In the genomic region with DNA sequence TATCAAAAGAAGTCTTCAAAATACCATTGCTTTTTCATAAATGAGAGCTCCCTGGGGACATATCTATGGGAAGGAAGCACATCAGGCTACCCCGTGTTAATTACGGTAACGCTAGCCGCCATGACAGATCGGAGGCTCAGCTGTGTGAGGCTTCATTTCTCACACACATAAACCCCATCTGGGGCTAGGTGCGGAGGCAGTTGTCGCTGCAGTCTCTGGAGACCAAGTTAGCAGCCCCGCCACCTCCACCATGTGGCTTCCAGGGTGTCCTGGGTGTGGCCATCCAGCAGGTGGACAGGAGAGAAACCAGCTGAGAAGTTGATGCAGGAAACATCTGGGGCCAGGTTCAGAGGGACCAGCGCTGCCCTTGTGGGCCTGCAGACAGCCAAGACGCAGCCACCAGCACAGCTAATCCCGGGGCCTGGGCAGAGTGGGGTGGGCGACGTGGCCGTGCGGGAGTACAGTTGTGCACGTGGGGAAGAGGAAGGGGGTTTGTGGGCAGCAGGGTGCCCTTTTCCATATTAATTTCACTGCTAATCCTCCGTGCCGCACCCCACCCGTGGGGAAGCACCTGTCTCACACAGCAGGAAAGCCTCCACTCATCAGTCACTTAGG, we compare ENCODE assay signal across 18 cellular contexts.
"Had no signal": no experiment of that assay in that cellular context is flagged by ENCODE, and none has a peak within 500 bp of the region (broad histone marks: within the 10 kb centered on the region; RNA-seq: fewer than 3 reads in every experiment).

No MANE protein-coding gene starts in this region.

- H3K4me3 ChIP-seq: ovary, psoas muscle, sigmoid colon, spleen, suprapubic skin had no signal

- DNase-seq: cerebellar nuclear complex; cortex of kidney; effector memory CD8-positive, alpha-beta T cell; mesendoderm; midbrain; naive thymus-derived CD8-positive, alpha-beta T cell; nephron progenitor cell; occipital lobe; ovary; posterior cingulate gyrus; psoas muscle; spleen; stimulated activated CD4-positive, alpha-beta T cell treated with anti-CD3 and anti-CD28 coated beads, Interleukin-2, amount 100 ng/mL, for 48 hours; stimulated activated naive CD4-positive, alpha-beta T cell; stimulated activated naive CD8-positive, alpha-beta T cell treated with anti-CD3 and anti-CD28 coated beads, Interleukin-15, amount 100 ng/mL, for 72 hours had no signal

- H3K4me3 Mint-ChIP-seq: effector memory CD8-positive, alpha-beta T cell; naive thymus-derived CD8-positive, alpha-beta T cell; nephron progenitor cell; stimulated activated naive CD8-positive, alpha-beta T cell treated with anti-CD3 and anti-CD28 coated beads, Interleukin-15, amount 100 ng/mL, for 72 hours; type B pancreatic cell had no signal

- H3K27me3 Mint-ChIP-seq: effector memory CD8-positive, alpha-beta T cell; naive thymus-derived CD8-positive, alpha-beta T cell; stimulated activated naive CD8-positive, alpha-beta T cell treated with anti-CD3 and anti-CD28 coated beads, Interleukin-15, amount 100 ng/mL, for 72 hours had no signal

- H3K36me3 ChIP-seq: ovary, sigmoid colon, spleen, suprapubic skin had no signal

- H3K4me1 ChIP-seq: psoas muscle, spleen had no signal

- H3K27me3 ChIP-seq: ovary, sigmoid colon, suprapubic skin had no signal

- ATAC-seq: effector memory CD8-positive, alpha-beta T cell; naive thymus-derived CD8-positive, alpha-beta T cell; psoas muscle; stimulated activated naive CD8-positive, alpha-beta T cell treated with anti-CD3 and anti-CD28 coated beads, Interleukin-15, amount 100 ng/mL, for 72 hours had no signal

- H3K9me3 ChIP-seq: ovary, psoas muscle, suprapubic skin had no signal

- H3K4me1 Mint-ChIP-seq: stimulated activated naive CD8-positive, alpha-beta T cell treated with anti-CD3 and anti-CD28 coated beads, Interleukin-15, amount 100 ng/mL, for 72 hours had no signal

- H3K9me3 Mint-ChIP-seq: naive thymus-derived CD8-positive, alpha-beta T cell had no signal

- H3K27ac Mint-ChIP-seq: effector memory CD8-positive, alpha-beta T cell; naive thymus-derived CD8-positive, alpha-beta T cell; nephron progenitor cell; type B pancreatic cell had no signal

- H3K27ac ChIP-seq: ovary, psoas muscle, sigmoid colon, spleen, suprapubic skin had no signal
